Comparison of ENCODE assay signal across 8 cellular contexts in the genomic region with DNA sequence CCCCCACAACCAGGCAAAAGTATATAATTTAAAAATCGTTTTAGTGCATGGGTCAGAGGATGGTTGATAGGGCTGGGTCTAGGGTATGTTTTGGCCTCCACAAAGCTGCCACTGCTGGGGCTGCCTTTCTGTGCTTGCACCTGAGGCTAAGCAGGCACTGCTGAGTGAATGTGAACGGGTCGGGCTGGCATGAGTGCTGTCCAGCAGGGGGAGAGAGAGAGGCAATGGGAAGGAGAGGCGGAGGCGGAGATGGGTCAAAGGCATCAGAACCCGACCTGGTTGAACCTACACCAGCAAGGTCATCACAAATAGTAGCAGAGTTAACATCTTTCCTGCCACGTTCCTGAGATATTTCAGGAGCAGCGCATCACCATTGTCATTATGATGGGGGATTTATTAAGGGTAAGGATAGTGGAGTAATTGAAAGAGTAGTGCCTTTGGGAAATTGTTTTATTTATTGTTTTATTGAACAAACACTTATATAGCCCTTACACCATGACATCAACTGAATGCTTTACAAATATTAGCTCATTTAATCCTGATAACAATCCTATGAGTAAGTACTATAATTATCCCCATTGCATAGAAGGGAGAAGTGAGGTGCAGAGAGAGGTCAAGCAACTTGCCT. TPM values are rescaled to one million over a fixed set of nuclear protein-coding genes. Genes with fewer than 3 reads are reported as not detected.
DNase-seq lines count a peak whose midpoint lies in the region; ATAC-seq and TF ChIP-seq lines count a peak whose summit lies in the region.

No MANE protein-coding gene starts in this region.

- WGBS in esophagus muscularis mucosa = 16% methylated on average over 8 of the region's 8 CpGs

- no peak for TF ChIP-seq EP300 in esophagus muscularis mucosa (IDR thresholded peaks at IDR 0.05)

- peaks cover 0 to 51% (median 2%) of the 10 kb centered on the region in 4 donors for H3K27me3 ChIP-seq in esophagus muscularis mucosa

- H3K36me3 ChIP-seq in esophagus muscularis mucosa = no peaks in the 10 kb centered on the region

- no peak for TF ChIP-seq POLR2A in esophagus muscularis mucosa (IDR thresholded peaks at IDR 0.05; ENCODE audit: low read depth)

- H3K9me3 ChIP-seq in esophagus muscularis mucosa = no peaks in the 10 kb centered on the region

- ATAC-seq in HG03354 (IDR thresholded peaks at IDR 0.05; ENCODE audit: poor library complexity, severe bottlenecking, unreplicated experiment) (peak; percentile 51), sciatic nerve (no peak), GM19452 (IDR thresholded peaks at IDR 0.05; ENCODE audit: unreplicated experiment) (no peak)

- no peaks in the 10 kb centered on the region for H3K4me1 ChIP-seq in esophagus muscularis mucosa

- intact Hi-C loops in esophagus muscularis mucosa (cut with DNase I) (no loop called here), sciatic nerve (cut with DNase I) (no loop called here)

- TF ChIP-seq CTCF in esophagus muscularis mucosa (IDR thresholded peaks at IDR 0.05) = no peak

- H3K4me3 ChIP-seq in esophagus muscularis mucosa = no peak overlapping the region

- no peak overlapping the region for H3K27ac ChIP-seq in esophagus muscularis mucosa (replicated peaks in 1 of 4)

- peak; percentile 50 for DNase-seq in NCI-H345 (lab: John Stamatoyannopoulos, UW)
- no peak for DNase-seq in NCI-H345 treated with DMSO at 0.1 percent for 48 hours (lab: John Stamatoyannopoulos, UW; ENCODE audit: unreplicated experiment)
- DNase-seq in RPMI7951 (ENCODE audit: low read depth) = peak; percentile 4
- peak; percentile 77 for DNase-seq in iPS-NIHi11 (ENCODE audit: low spot score)
- no peak for DNase-seq in esophagus muscularis mucosa (ENCODE audit: extremely low spot score)
- DNase-seq in sciatic nerve (ENCODE audit: low spot score) = no peak

RNA-seq across cellular contexts. Expression of a gene that starts 5.8 kb away (rescaled TPM):
- total RNA-seq in RPMI7951 (2014; rRNA removed; shearing (Covaris generic)) = 0.24 and 0.29 TPM in 2 replicates
- total RNA-seq in esophagus muscularis mucosa (100 to 1,000 TPM in 3 of 4 donors, 10 to 100 TPM in 1; 71.1 to 159 (median 122) TPM), sciatic nerve (38.1 TPM)

Comparison
In these comparisons a context has a peak if more than half of its experiments do, and no peak if none do; other contexts are left out.
1. DNase-seq: peak in NCI-H345 (single experiment), RPMI7951 (single experiment) and iPS-NIHi11 (single experiment); none in NCI-H345 treated with DMSO at 0.1 percent for 48 hours (single experiment), esophagus muscularis mucosa (single experiment) and sciatic nerve (single experiment).
2. RNA of a gene that starts 5.8 kb away (total RNA-seq): 71.1 to 159 TPM in esophagus muscularis mucosa and 38.1 TPM in sciatic nerve (single experiment); 0.24 to 0.29 TPM in RPMI7951; every median in the first group is over 10 times any median in the second.